8 cellular contexts compared by ENCODE assay signal in the genomic region with DNA sequence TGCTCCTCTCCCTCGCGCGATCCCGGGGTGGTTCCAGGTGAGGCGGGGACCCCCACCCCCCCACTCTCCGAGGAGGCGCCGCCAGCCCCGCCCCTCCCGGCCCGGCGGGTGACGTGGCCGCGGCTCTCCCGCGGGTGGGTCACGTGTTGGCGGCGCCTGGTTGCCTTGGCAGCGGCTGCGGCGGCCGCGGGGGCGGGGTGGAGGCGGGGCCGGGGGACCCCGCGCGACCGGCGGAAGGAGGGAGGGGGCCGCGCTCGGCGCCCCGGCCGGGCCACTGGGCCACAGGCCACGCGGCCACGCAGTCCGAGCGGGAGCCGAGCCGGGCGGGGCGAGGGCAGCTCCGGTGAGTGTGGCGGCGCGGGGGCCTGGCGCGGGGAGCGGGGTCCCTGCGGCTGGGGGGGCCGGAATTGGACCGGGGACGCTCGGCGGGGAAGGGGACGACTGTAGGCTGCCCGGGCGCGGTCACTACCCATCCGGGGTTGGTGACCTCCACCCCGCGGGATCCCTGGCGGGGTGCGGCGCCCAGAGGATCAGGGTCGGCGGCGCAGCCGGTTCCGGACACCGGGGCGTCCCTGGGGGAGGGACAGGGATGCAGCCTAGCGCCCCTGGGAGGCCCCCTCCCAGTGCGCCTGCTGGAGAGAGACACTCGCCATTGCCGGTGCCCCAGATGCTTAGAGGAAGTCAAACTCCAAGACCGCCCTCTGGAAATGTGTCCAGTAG. TPM values are rescaled to one million over a fixed set of nuclear protein-coding genes. Genes with fewer than 3 reads are reported as not detected.
DNase-seq lines count a peak whose midpoint lies in the region; ATAC-seq and TF ChIP-seq lines count a peak whose summit lies in the region.

Gene ORAI2 (plus strand): TSS at position 257 of the 720 bp plus-strand sequence. CDS start 5,382 bp downstream, outside the sequence.

- H3K9me3 ChIP-seq in SU-DHL-6 (ENCODE audit: insufficient read depth, low read length) (no peaks in the 10 kb centered on the region), cardiac muscle cell (ENCODE audit: low read depth) (no peaks in the 10 kb centered on the region), trophoblast cell (ENCODE audit: insufficient read depth, low read depth, low read length) (no peaks in the 10 kb centered on the region), tibial nerve (no peaks in the 10 kb centered on the region)

- in situ Hi-C loops in Caki2 (cut with HindIII; ENCODE audit: low pct_unique_long_range_greater_than_20kb, low sequenced_read_pairs) = no loop called here

- H3K27ac ChIP-seq in SU-DHL-6 (ENCODE audit: low read depth, low read length) (peak within 1 kb of the TSS; percentile 92), cardiac muscle cell (no peak within 1 kb of the TSS), trophoblast cell (ENCODE audit: low read depth, low read length) (peak within 1 kb of the TSS; percentile 43), tibial nerve (peak within 1 kb of the TSS; percentile 40 to 92 (median 74))

- peak within 1 kb of the TSS; percentile 88 for H3K14ac ChIP-seq in trophoblast cell (ENCODE audit: low read length)

- H3K4ac ChIP-seq in trophoblast cell (ENCODE audit: low read depth, low read length) = peak within 1 kb of the TSS; percentile 86

- H3K4me1 Mint-ChIP-seq in IgD-negative memory B cell = peaks cover 17 to 45% (median 43%) of the 10 kb centered on the region in 3 donors
- peaks cover 35% of the 10 kb centered on the region for H3K4me1 Mint-ChIP-seq in activated naive CD8-positive, alpha-beta T cell treated with anti-CD3 and anti-CD28 coated beads, Interleukin-2, amount 10 ng/mL, durations not matched to agents 7 days and 5 days

- no peak within 1 kb of the TSS for H3K23ac ChIP-seq in trophoblast cell (ENCODE audit: low read length)

- H2BK5ac ChIP-seq in trophoblast cell (ENCODE audit: low read depth, low read length, poor library complexity) = peak within 1 kb of the TSS; percentile 58

- peaks cover 4% of the 10 kb centered on the region for H3K4me1 ChIP-seq in cardiac muscle cell (ENCODE audit: low read depth)
- H3K4me1 ChIP-seq in trophoblast cell (ENCODE audit: control insufficient read depth in 1 of 2, insufficient read depth in 2 of 2, low read length in 2 of 2) = peaks cover 12 to 19% of the 10 kb centered on the region in 2 experiments
- peaks cover 0 to 30% (median 10%) of the 10 kb centered on the region in 4 donors for H3K4me1 ChIP-seq in tibial nerve

- DNase-seq in Caki2 (ENCODE audit: low read depth) = peak; percentile 51
- DNase-seq in activated naive CD8-positive, alpha-beta T cell treated with anti-CD3 and anti-CD28 coated beads, Interleukin-2, amount 10 ng/mL, durations not matched to agents 7 days and 5 days = peak; percentile 93
- peak; percentile 77 to 84 for DNase-seq in cardiac muscle cell (ENCODE audit: low read depth in 1 of 2, low spot score in 1 of 2)
- peak; percentile 38 to 69 for DNase-seq in trophoblast cell
- peak; percentile 50 to 64 for DNase-seq in tibial nerve (ENCODE audit: low spot score in 2 of 2)

- H3K9me3 Mint-ChIP-seq in IgD-negative memory B cell = no peaks in the 10 kb centered on the region
- H3K9me3 Mint-ChIP-seq in activated naive CD8-positive, alpha-beta T cell treated with anti-CD3 and anti-CD28 coated beads, Interleukin-2, amount 10 ng/mL, durations not matched to agents 7 days and 5 days = no peaks in the 10 kb centered on the region

- peak within 1 kb of the TSS; percentile 97 for H4K91ac ChIP-seq in trophoblast cell (ENCODE audit: low read depth, low read length)

- peaks cover 28% of the 10 kb centered on the region for H3F3A ChIP-seq in SU-DHL-6 (ENCODE audit: insufficient read depth)

- H3K4me2 ChIP-seq in SU-DHL-6 (ENCODE audit: low read depth, low read length, poor library complexity, severe bottlenecking) = peak within 1 kb of the TSS; percentile 80
- peak within 1 kb of the TSS; percentile 57 for H3K4me2 ChIP-seq in trophoblast cell (ENCODE audit: low read length)

- H3K36me3 ChIP-seq in SU-DHL-6 (ENCODE audit: low read length) (0 out of 2 replicates have a peak, but pooled peaks cover 9% of the 10 kb centered on the region), cardiac muscle cell (no peaks in the 10 kb centered on the region), trophoblast cell (ENCODE audit: control insufficient read depth in 1 of 2, insufficient read depth in 2 of 2, low read length in 2 of 2) (peaks cover 6 to 9% of the 10 kb centered on the region in 2 experiments), tibial nerve (no peaks in the 10 kb centered on the region)

- H2BK120ac ChIP-seq in trophoblast cell (ENCODE audit: insufficient read depth, low read length, poor library complexity) = peak within 1 kb of the TSS; percentile 79

- peak; percentile 42 for ATAC-seq in GM21367 (IDR thresholded peaks at IDR 0.05; ENCODE audit: unreplicated experiment)
- peak; percentile 63 for ATAC-seq in activated naive CD8-positive, alpha-beta T cell treated with anti-CD3 and anti-CD28 coated beads, Interleukin-2, amount 10 ng/mL, durations not matched to agents 7 days and 5 days (ENCODE audit: low read depth)

- POLR2A ChIA-PET in activated naive CD8-positive, alpha-beta T cell treated with anti-CD3 and anti-CD28 coated beads, Interleukin-2, amount 10 ng/mL, durations not matched to agents 7 days and 5 days (lab: Charles Lee) = interaction anchor here (0.6 to 4.3 kb wide), 9 partner anchors 7 to 1268 kb away, joined by 3 to 37 read pairs (median 4); no protein-coding TSS in a partner anchor

- H3K4me3 ChIP-seq in SU-DHL-6 (ENCODE audit: insufficient read depth, low read length, poor library complexity, severe bottlenecking) (peak within 1 kb of the TSS; percentile 84), cardiac muscle cell (peak within 1 kb of the TSS; percentile 87), trophoblast cell (ENCODE audit: low read depth, low read length) (peak within 1 kb of the TSS; percentile 91), tibial nerve (peak within 1 kb of the TSS; percentile 58 to 96 (median 82))

- H2AFZ ChIP-seq in SU-DHL-6 (ENCODE audit: low read depth, low read length, severe bottlenecking) (peak within 1 kb of the TSS; percentile 44), trophoblast cell (ENCODE audit: insufficient read depth, low read length, poor library complexity) (peak within 1 kb of the TSS; percentile 82)

- H3K9ac ChIP-seq in SU-DHL-6 (ENCODE audit: low read length) = peak within 1 kb of the TSS; percentile 94
- H3K9ac ChIP-seq in trophoblast cell (ENCODE audit: low read length) = peak within 1 kb of the TSS; percentile 86

- no peak for TF ChIP-seq CTCF in SU-DHL-6 (IDR thresholded peaks at IDR 0.05; ENCODE audit: insufficient read depth, low read length, poor library complexity, severe bottlenecking)
- TF ChIP-seq CTCF in cardiac muscle cell (IDR thresholded peaks at IDR 0.05; ENCODE audit: low read depth, low read length) = no peak
- no peak for TF ChIP-seq CTCF in tibial nerve (IDR thresholded peaks at IDR 0.05)

- H3K27me3 ChIP-seq in SU-DHL-6 (ENCODE audit: low read length) (no peaks in the 10 kb centered on the region), cardiac muscle cell (no peaks in the 10 kb centered on the region), trophoblast cell (ENCODE audit: insufficient read depth, low read length) (no peaks in the 10 kb centered on the region), tibial nerve (no peaks in the 10 kb centered on the region)

- WGBS in trophoblast cell (ENCODE audit: extremely low coverage, insufficient coverage, insufficient read length) = no CpG with 5 or more reads among the region's 83 CpGs
- 0 to 2% methylated on average over 21 to 34 of the region's 83 CpGs for WGBS in tibial nerve, 2 donors

- H3K79me2 ChIP-seq in SU-DHL-6 (ENCODE audit: insufficient read depth, low read length) (peaks cover 32% of the 10 kb centered on the region), trophoblast cell (ENCODE audit: control insufficient read depth, insufficient read depth, low read length, poor library complexity) (peaks cover 6% of the 10 kb centered on the region)

- H3K4me3 Mint-ChIP-seq in IgD-negative memory B cell = peak within 1 kb of the TSS; percentile 92 to 98 (median 98)
- H3K4me3 Mint-ChIP-seq in activated naive CD8-positive, alpha-beta T cell treated with anti-CD3 and anti-CD28 coated beads, Interleukin-2, amount 10 ng/mL, durations not matched to agents 7 days and 5 days = peak within 1 kb of the TSS; percentile 90

- H3K18ac ChIP-seq in trophoblast cell (ENCODE audit: low read length) = peak within 1 kb of the TSS; percentile 90

- peak within 1 kb of the TSS; percentile 86 for H4K8ac ChIP-seq in trophoblast cell (ENCODE audit: low read depth, low read length)

- no peak for TF ChIP-seq POLR2A in tibial nerve (IDR thresholded peaks at IDR 0.05)

- TF ChIP-seq EP300 in tibial nerve (IDR thresholded peaks at IDR 0.05) = no peak

- H3K36me3 Mint-ChIP-seq in IgD-negative memory B cell = peaks cover 12% of the 10 kb centered on the region
- H3K36me3 Mint-ChIP-seq in activated naive CD8-positive, alpha-beta T cell treated with anti-CD3 and anti-CD28 coated beads, Interleukin-2, amount 10 ng/mL, durations not matched to agents 7 days and 5 days = peaks cover 15% of the 10 kb centered on the region

- H2BK12ac ChIP-seq in trophoblast cell (ENCODE audit: low read length) = peak within 1 kb of the TSS; percentile 86

- H2AK5ac ChIP-seq in trophoblast cell (ENCODE audit: low read length) = peak within 1 kb of the TSS; percentile 73

- H3K9me2 ChIP-seq in SU-DHL-6 (replicated peaks; ENCODE audit: insufficient read depth, low read length) = no peaks in the 10 kb centered on the region

- no peaks in the 10 kb centered on the region for H4K20me1 ChIP-seq in SU-DHL-6 (ENCODE audit: low read depth, low read length)

- peak within 1 kb of the TSS; percentile 98 to 100 (median 99) for H3K27ac Mint-ChIP-seq in IgD-negative memory B cell
- peak within 1 kb of the TSS; percentile 93 for H3K27ac Mint-ChIP-seq in activated naive CD8-positive, alpha-beta T cell treated with anti-CD3 and anti-CD28 coated beads, Interleukin-2, amount 10 ng/mL, durations not matched to agents 7 days and 5 days

- peak within 1 kb of the TSS; percentile 94 for H4K12ac ChIP-seq in trophoblast cell (ENCODE audit: low read depth, low read length)

- peaks cover 8% of the 10 kb centered on the region for H3K79me1 ChIP-seq in trophoblast cell (ENCODE audit: low read length)

- H3K27me3 Mint-ChIP-seq in IgD-negative memory B cell = no peaks in the 10 kb centered on the region
- no peaks in the 10 kb centered on the region for H3K27me3 Mint-ChIP-seq in activated naive CD8-positive, alpha-beta T cell treated with anti-CD3 and anti-CD28 coated beads, Interleukin-2, amount 10 ng/mL, durations not matched to agents 7 days and 5 days

RNA-seq across cellular contexts. Expression of gene ORAI2, which starts in this region (rescaled TPM):
- 76.0 and 106 TPM in 2 replicates for total RNA-seq in Caki2 (2014; rRNA removed; shearing (Covaris generic); ENCODE audit: low replicate concordance)
- polyA plus RNA-seq in IgD-negative memory B cell (290 TPM), cardiac muscle cell (23.0 and 25.5 TPM in 2 replicates)
- 10 to 100 TPM; 51.9 to 58.3 TPM for total RNA-seq in activated naive CD8-positive, alpha-beta T cell treated with anti-CD3 and anti-CD28 coated beads, Interleukin-2, amount 10 ng/mL, durations not matched to agents 7 days and 5 days
- total RNA-seq in cardiac muscle cell (20.4 and 31.0 TPM in 2 replicates), tibial nerve (10 to 100 TPM in 1 of 4 donors, 1 to 10 TPM in 3; 4.4 to 18.6 (median 7.7) TPM)
- 21.6 and 23.0 TPM in 2 replicates for polyA plus RNA-seq in trophoblast cell (2013)

Comparison
In these comparisons a context has a peak if more than half of its experiments do, and no peak if none do; other contexts are left out.
1. RNA of gene ORAI2 (polyA plus RNA-seq): 290 TPM in IgD-negative memory B cell (single experiment); 23.0 to 25.5 TPM in cardiac muscle cell; every median in the first group is over 10 times any median in the second.
2. Peak in every context shown above with its lines, with median percentiles within 50 percentile points of each other: DNase-seq and H3K4me3 ChIP-seq.